Comparison of ENCODE assay signal across 21 cellular contexts in genomic region chr7:22613466-22613865, GRCh38.
DNase-seq lines count a peak whose midpoint lies in the region; FAIRE-seq and TF ChIP-seq lines count a peak whose summit lies in the region.
"Had no signal": no experiment of that assay in that cellular context is flagged by ENCODE, and none has a peak within 500 bp of the region (broad histone marks: within the 10 kb centered on the region; RNA-seq: fewer than 3 reads in every experiment).

No MANE protein-coding gene starts in this region.

- DNase-seq in AG20443 (ENCODE audit: low spot score) (peak; percentile 21), HCEC 1CT (peak; percentile 21), amniotic epithelial cell (ENCODE audit: low read depth) (peak; percentile 30), osteoblast (ENCODE audit: insufficient read length, low spot score, missing footprints) (no peak), frontal cortex (ENCODE audit: low spot score in 2 of 2) (no peak), T1000 (lab: John Stamatoyannopoulos, UW) (no peak), activated T-cell treated with anti-CD3 and anti-CD28 coated beads for 4 hours (no peak), MV-4-11 (lab: John Stamatoyannopoulos, UW) (no peak)
- DNase-seq: DND-41, HFFc6, KG1, NCI-H1417, NCI-H187 treated with DMSO at 0.1 percent for 48 hours, NCI-H2227 treated with DMSO at 0.1 percent for 48 hours, NCI-H510A treated with DMSO at 0.1 percent for 48 hours, SJCRH30 had no signal

- no peaks in the 10 kb centered on the region for H3K36me3 ChIP-seq in osteoblast (ENCODE audit: insufficient read depth, low read length)
- H3K36me3 ChIP-seq: SJCRH30 had no signal

- no peak for FAIRE-seq in frontal cortex (lab: Jason Lieb, UNC)
- FAIRE-seq: A204.1, G401.6, GM19239, H54, HepG2 had no signal

- H2AFZ ChIP-seq in osteoblast (ENCODE audit: low read length): no peak overlapping the region

- H3K9me3 ChIP-seq in osteoblast (ENCODE audit: low read depth, low read length): peaks cover 4% of the 10 kb centered on the region

- H3K79me2 ChIP-seq in osteoblast (ENCODE audit: insufficient read depth, low read length): no peaks in the 10 kb centered on the region

- H3K27ac ChIP-seq in osteoblast (ENCODE audit: low read depth, low read length): peak overlapping the region; percentile 38
- H3K27ac ChIP-seq: SJCRH30 had no signal

- no peaks in the 10 kb centered on the region for H4K20me1 ChIP-seq in osteoblast (ENCODE audit: insufficient read depth, low read length)

- H3K4me1 ChIP-seq in osteoblast (ENCODE audit: insufficient read depth, low read length): peaks cover 30% of the 10 kb centered on the region

- no peak for TF ChIP-seq CTCF in osteoblast (IDR thresholded peaks at IDR 0.05; ENCODE audit: extremely low read depth, low read depth, low read length)

- H3K27me3 ChIP-seq in osteoblast (ENCODE audit: insufficient read depth, low read length): no peaks in the 10 kb centered on the region
- H3K27me3 ChIP-seq: SJCRH30 had no signal

- no peak overlapping the region for H3K4me3 ChIP-seq in osteoblast (ENCODE audit: insufficient read depth, low read length)
- H3K4me3 ChIP-seq: SJCRH30 had no signal

- H3K4me2 ChIP-seq in osteoblast (ENCODE audit: insufficient read depth, low read length): no peak overlapping the region

Comparison
In these comparisons a context has a peak if more than half of its experiments do, and no peak if none do; other contexts are left out.
1. DNase-seq: peak in AG20443 (single experiment), HCEC 1CT (single experiment) and amniotic epithelial cell (single experiment); none in osteoblast (single experiment), frontal cortex (0 of 2), T1000 (single experiment), activated T-cell treated with anti-CD3 and anti-CD28 coated beads for 4 hours (single experiment) and MV-4-11 (single experiment).